ENCODE assay signal across 1 cellular context in genomic region chr2:3379647-3380534, GRCh38.
A peak's percentile ranks its signal among the peaks of the same experiment; 100 is the strongest.
TF ChIP-seq lines count a peak whose summit lies in the region.

TSS of gene TRAPPC12 (plus strand) at chr2:3379694. CDS start at chr2:3387624, 7,930 bp downstream.

TF ChIP-seq in K562, 482 proteins besides CTCF, POLR2A, EP300 and RAD21 (continued from another document and continues in another):
- TF ChIP-seq ERF (CRISPR knock-in tag; IDR thresholded peaks at IDR 0.05) = no peak; the same call in 1 of the 2 replicates
- TF ChIP-seq FUS (optimal IDR thresholded peaks at IDR 0.05; ENCODE audit: low read depth, low read length) = no peak
- no peak; the same call in 1 of the 2 replicates for TF ChIP-seq ZBTB17 (CRISPR knock-in tag; IDR thresholded peaks at IDR 0.05)
- peak; percentile 96 for TF ChIP-seq POLR2B (IDR thresholded peaks at IDR 0.05; ENCODE audit: low read depth, partially characterized antibody)
- TF ChIP-seq ZNF512 (tag; IDR thresholded peaks at IDR 0.05) = no peak
- TF ChIP-seq TBL1XR1 (IDR thresholded peaks at IDR 0.05; ENCODE audit: low read length in 2 of 2) = peak; percentile 9 to 45; a peak in 1 of 4 replicates
- TF ChIP-seq ZHX1 (conservative IDR thresholded peaks at IDR 0.05; ENCODE audit: low read length) = no peak
- TF ChIP-seq E2F3 (CRISPR knock-in tag; IDR thresholded peaks at IDR 0.05) = no peak
- TF ChIP-seq ATF2 (CRISPR knock-in tag; IDR thresholded peaks at IDR 0.05) = no peak
- TF ChIP-seq POLR2G (IDR thresholded peaks at IDR 0.05; ENCODE audit: low read depth, low read length) = peak; percentile 99
- no peak for TF ChIP-seq ZNF277 (CRISPR knock-in tag; IDR thresholded peaks at IDR 0.05; ENCODE audit: borderline replicate concordance)
- no peak for TF ChIP-seq BRD9 (IDR thresholded peaks at IDR 0.05; ENCODE audit: low read depth, partially characterized antibody)
- TF ChIP-seq POLR2AphosphoS2 (IDR thresholded peaks at IDR 0.05; ENCODE audit: low read length) = 0 out of 2 replicates have a peak, but pooled peaks have one; percentile 47
- TF ChIP-seq ARID1B (IDR thresholded peaks at IDR 0.05) = peak; percentile 31
- peak; percentile 93 for TF ChIP-seq EP400 (IDR thresholded peaks at IDR 0.05)
- no peak for TF ChIP-seq ZNF408 (CRISPR knock-in tag; IDR thresholded peaks at IDR 0.05; ENCODE audit: low read depth)
- TF ChIP-seq POLR3A (IDR thresholded peaks at IDR 0.05; ENCODE audit: borderline replicate concordance, extremely low read depth, insufficient read depth, insufficient read length) = no peak
- no peak for TF ChIP-seq BRCA1 (IDR thresholded peaks at IDR 0.05)
- no peak for TF ChIP-seq BRCA1 (CRISPR knock-in tag; IDR thresholded peaks at IDR 0.05)
- no peak for TF ChIP-seq THRB (CRISPR knock-in tag; conservative IDR thresholded peaks at IDR 0.05)
- no peak for TF ChIP-seq HINFP (tag; conservative IDR thresholded peaks at IDR 0.05; ENCODE audit: low read depth)
- no peak for TF ChIP-seq SAFB2 (IDR thresholded peaks at IDR 0.05; ENCODE audit: borderline replicate concordance, low read depth, low read length, severe bottlenecking)
- no peak for TF ChIP-seq ZNF77 (CRISPR knock-in tag; IDR thresholded peaks at IDR 0.05)
- peak; percentile 93 for TF ChIP-seq NR2C2 (CRISPR knock-in tag; IDR thresholded peaks at IDR 0.05)
- TF ChIP-seq NR2C2 (tag; IDR thresholded peaks at IDR 0.05) = peak; percentile 99
- TF ChIP-seq ZNF449 (CRISPR knock-in tag; IDR thresholded peaks at IDR 0.05) = no peak
- no peak for TF ChIP-seq ZSCAN29 (IDR thresholded peaks at IDR 0.05)
- TF ChIP-seq MGA (IDR thresholded peaks at IDR 0.05) = peak; percentile 90
- no peak for TF ChIP-seq ZBED1 (IDR thresholded peaks at IDR 0.05)
- peak; percentile 74; the same call in 1 of the 2 replicates for TF ChIP-seq NCOA1 (IDR thresholded peaks at IDR 0.05; ENCODE audit: low read depth)
